25 cellular contexts compared by ENCODE assay signal in the genomic region with DNA sequence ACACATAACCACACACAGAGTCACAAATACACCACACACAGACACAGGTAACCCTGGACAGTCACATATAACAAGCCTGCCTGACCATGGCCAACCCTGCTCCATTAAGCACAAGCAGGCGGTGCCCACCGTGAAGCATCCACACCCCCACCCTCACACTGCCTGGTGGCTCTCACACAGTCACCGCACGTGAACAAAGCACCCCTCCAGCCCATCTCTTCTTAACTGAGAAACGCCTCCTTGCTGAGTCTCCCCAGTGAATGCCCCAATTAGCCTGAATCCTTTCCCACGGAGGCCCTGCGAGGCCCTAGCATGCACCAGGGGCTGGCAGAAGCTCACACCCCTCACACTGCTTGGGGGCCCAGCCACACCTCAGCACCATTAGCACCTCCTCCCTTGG.
"Had no signal": no experiment of that assay in that cellular context is flagged by ENCODE, and none has a peak within 500 bp of the region (broad histone marks: within the 10 kb centered on the region; RNA-seq: fewer than 3 reads in every experiment).

No MANE protein-coding gene starts in this region.

- H3K27ac ChIP-seq: heart left ventricle, left ventricle myocardium inferior, parathyroid adenoma, skin epidermis, stomach, testis, thyroid gland, transverse colon, upper lobe of left lung, vagina had no signal

- H3K4me3 ChIP-seq: heart left ventricle, left ventricle myocardium inferior, skin epidermis, stomach, testis, thyroid gland, transverse colon, upper lobe of left lung, vagina had no signal

- H3K9ac ChIP-seq: parathyroid adenoma had no signal

- H3K27me3 ChIP-seq: testis, thyroid gland, transverse colon, upper lobe of left lung, vagina had no signal

- H3K36me3 ChIP-seq: heart left ventricle, left ventricle myocardium inferior, stomach, thyroid gland, transverse colon, upper lobe of left lung, vagina had no signal

- H3K9me3 ChIP-seq: heart left ventricle, left ventricle myocardium inferior, stomach, testis, thyroid gland, transverse colon, upper lobe of left lung, vagina had no signal

- ATAC-seq: heart left ventricle; left colon; naive thymus-derived CD8-positive, alpha-beta T cell; right cardiac atrium; sciatic nerve; stimulated activated memory B cell treated with anti-CD40 and anti-IgM and Interleukin-4, amounts not matched to agents 10 μg/mL and 1 μg/mL and 100 μg/mL, for 72 hours; stimulated activated naive CD8-positive, alpha-beta T cell treated with anti-CD3 and anti-CD28 coated beads, Interleukin-15, Interleukin-2, amounts not matched to agents 100 U/mL and 50 U/mL, for 24 hours had no signal

- H3K4me1 ChIP-seq: heart left ventricle, left ventricle myocardium inferior, parathyroid adenoma, stomach, testis, thyroid gland, transverse colon, upper lobe of left lung, vagina had no signal

- H3K79me2 ChIP-seq: parathyroid adenoma had no signal

- FAIRE-seq: islet of Langerhans, kidney had no signal

- DNase-seq: heart left ventricle; hypothalamus; immature natural killer cell; kidney; left colon; left ventricle myocardium inferior; naive thymus-derived CD8-positive, alpha-beta T cell; nucleus accumbens; right cardiac atrium; stimulated activated CD4-positive, alpha-beta T cell treated with anti-CD3 and anti-CD28 coated beads, Interleukin-12 subunit alpha, Interleukin-12 subunit beta, amount 100 ng/mL, for 4 hours; stimulated activated CD4-positive, alpha-beta T cell treated with anti-CD3 and anti-CD28 coated beads, Interleukin-15, amount 100 ng/mL, for 24 hours; stimulated activated CD4-positive, alpha-beta T cell treated with anti-CD3 and anti-CD28 coated beads, Interleukin-2, amount 100 ng/mL, for 24 hours; stimulated activated CD4-positive, alpha-beta T cell treated with anti-CD3 and anti-CD28 coated beads, Interleukin-4, amount 100 ng/mL, for 24 hours; stimulated activated naive CD8-positive, alpha-beta T cell treated with anti-CD3 and anti-CD28 coated beads, Interleukin-15, Interleukin-2, amounts not matched to agents 100 U/mL and 50 U/mL, for 24 hours; stomach; testis; thyroid gland; transverse colon; upper lobe of left lung had no signal

- H2AFZ ChIP-seq: parathyroid adenoma had no signal
